In the genomic region with DNA sequence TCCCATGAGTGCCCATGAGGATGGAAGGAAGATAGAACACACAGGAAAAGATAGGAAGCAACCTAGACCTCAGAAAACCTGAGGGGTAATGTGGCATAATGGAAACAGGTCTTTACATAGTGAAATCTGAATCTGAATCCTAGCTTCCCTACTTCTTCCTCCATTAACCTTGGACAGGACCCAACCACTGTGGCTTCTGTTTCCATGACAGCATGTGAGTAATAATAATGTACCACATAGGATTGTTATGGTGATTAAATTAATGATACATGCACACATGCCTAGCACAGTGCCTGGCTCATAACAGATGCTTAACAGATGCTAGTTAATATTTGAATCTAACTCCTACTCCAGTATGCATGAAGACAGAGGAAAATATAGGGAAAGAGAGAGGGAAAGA, we compare ENCODE assay signal across 19 cellular contexts. TPM values are rescaled to one million over a fixed set of nuclear protein-coding genes. Genes with fewer than 3 reads are reported as not detected.
DNase-seq lines count a peak whose midpoint lies in the region; ATAC-seq, FAIRE-seq and TF ChIP-seq lines count a peak whose summit lies in the region.
"Had no signal": no experiment of that assay in that cellular context is flagged by ENCODE, and none has a peak within 500 bp of the region (broad histone marks: within the 10 kb centered on the region; RNA-seq: fewer than 3 reads in every experiment).

No MANE protein-coding gene starts in this region.

- CTCF ChIA-PET in CD8-positive, alpha-beta T cell (lab: Charles Lee) = interaction anchor here (0.6 to 3.4 kb wide), 3 partner anchors 11 to 1198 kb away, joined by 3 to 12 read pairs (median 4); partner anchors contain the start of gene TTC9
- CTCF ChIA-PET in activated CD4-positive, alpha-beta memory T cell treated with anti-CD3 and anti-CD28 coated beads for 36 hours (lab: Charles Lee) = interaction anchor here (1.7 kb wide), 1 partner anchor 10 kb away, joined by 9 read pairs; no protein-coding TSS in a partner anchor

- no peaks in the 10 kb centered on the region for H3K27me3 Mint-ChIP-seq in CD8-positive, alpha-beta T cell (ENCODE audit: low read depth)
- no peaks in the 10 kb centered on the region for H3K27me3 Mint-ChIP-seq in activated CD4-positive, alpha-beta memory T cell treated with anti-CD3 and anti-CD28 coated beads for 36 hours

- H3K27me3 ChIP-seq in CD8-positive, alpha-beta T cell (ENCODE audit: insufficient read depth, low read length) = no peaks in the 10 kb centered on the region
- H3K27me3 ChIP-seq in thyroid gland (no peaks in the 10 kb centered on the region), tibial nerve (peaks cover 0 to 9% of the 10 kb centered on the region in 2 donors)
- H3K27me3 ChIP-seq: adrenal gland, sigmoid colon, SJSA1, transverse colon had no signal

- peak overlapping the region; percentile 99 for H3K27ac Mint-ChIP-seq in CD8-positive, alpha-beta T cell
- peak overlapping the region; percentile 99 for H3K27ac Mint-ChIP-seq in activated CD4-positive, alpha-beta memory T cell treated with anti-CD3 and anti-CD28 coated beads for 36 hours

- TF ChIP-seq CTCF in CD8-positive, alpha-beta T cell (IDR thresholded peaks at IDR 0.05) = no peak
- TF ChIP-seq CTCF in fibroblast of mammary gland (conservative IDR thresholded peaks at IDR 0.05; ENCODE audit: control insufficient read depth, insufficient read depth, low read depth, low read length) (no peak), thyroid gland (IDR thresholded peaks at IDR 0.05) (no peak), tibial nerve (IDR thresholded peaks at IDR 0.05) (no peak)

- H3K4me1 ChIP-seq in CD8-positive, alpha-beta T cell (ENCODE audit: insufficient read depth, low read length) = peaks cover 82% of the 10 kb centered on the region
- H3K4me1 ChIP-seq in thyroid gland = peaks cover 0 to 13% of the 10 kb centered on the region in 2 donors
- H3K4me1 ChIP-seq in tibial nerve = peaks cover 0 to 4% (median 0%) of the 10 kb centered on the region in 4 donors
- H3K4me1 ChIP-seq: adrenal gland, HAP-1, sigmoid colon, SJSA1 had no signal

- H3K27ac ChIP-seq in CD8-positive, alpha-beta T cell (ENCODE audit: low read depth, low read length) = peak overlapping the region; percentile 4
- no peak overlapping the region for H3K27ac ChIP-seq in thyroid gland
- no peak overlapping the region for H3K27ac ChIP-seq in tibial nerve
- H3K27ac ChIP-seq: adrenal gland, sigmoid colon, SJSA1, transverse colon had no signal

- no peak overlapping the region for H3K4me3 Mint-ChIP-seq in CD8-positive, alpha-beta T cell
- no peak overlapping the region for H3K4me3 Mint-ChIP-seq in activated CD4-positive, alpha-beta memory T cell treated with anti-CD3 and anti-CD28 coated beads for 36 hours

- H3K36me3 ChIP-seq in CD8-positive, alpha-beta T cell (ENCODE audit: insufficient read depth, low read length) = peaks cover 5% of the 10 kb centered on the region
- no peaks in the 10 kb centered on the region for H3K36me3 ChIP-seq in thyroid gland
- no peaks in the 10 kb centered on the region for H3K36me3 ChIP-seq in tibial nerve
- H3K36me3 ChIP-seq: adrenal gland, HAP-1, sigmoid colon, SJSA1, transverse colon had no signal

- ATAC-seq in CD8-positive, alpha-beta T cell = no peak
- no peak for ATAC-seq in activated CD4-positive, CD25-positive, alpha-beta regulatory T cell treated with anti-CD3 and anti-CD28 coated beads, Interleukin-2, amount 50 U/mL, for 24 hours

- H3K9me3 Mint-ChIP-seq in CD8-positive, alpha-beta T cell = no peaks in the 10 kb centered on the region
- no peaks in the 10 kb centered on the region for H3K9me3 Mint-ChIP-seq in activated CD4-positive, alpha-beta memory T cell treated with anti-CD3 and anti-CD28 coated beads for 36 hours

- no peaks in the 10 kb centered on the region for H3K9me3 ChIP-seq in CD8-positive, alpha-beta T cell (ENCODE audit: low read length)
- H3K9me3 ChIP-seq in thyroid gland (no peaks in the 10 kb centered on the region), tibial nerve (no peaks in the 10 kb centered on the region)
- H3K9me3 ChIP-seq: adrenal gland, HAP-1, sigmoid colon, SJSA1, transverse colon had no signal

- TF ChIP-seq POLR2A in thyroid gland (IDR thresholded peaks at IDR 0.05) (no peak), tibial nerve (IDR thresholded peaks at IDR 0.05) (no peak)

- intact Hi-C loops in CD8-positive, alpha-beta T cell (cut with DNase I, micrococcal nuclease) = loop anchor here in 1 of 2 experiments (1.0 kb wide), 1 partner anchor 8 kb away; no protein-coding TSS in a partner anchor
- intact Hi-C loops in activated CD4-positive, alpha-beta memory T cell treated with anti-CD3 and anti-CD28 coated beads for 36 hours (cut with micrococcal nuclease) = loop anchor here (10.0 kb wide), 1 partner anchor 232 kb away; no protein-coding TSS in a partner anchor
- intact Hi-C loops in thyroid gland (cut with DNase I) = no loop called here

- peaks cover 39% of the 10 kb centered on the region for H3K36me3 Mint-ChIP-seq in CD8-positive, alpha-beta T cell
- peaks cover 1% of the 10 kb centered on the region for H3K36me3 Mint-ChIP-seq in activated CD4-positive, alpha-beta memory T cell treated with anti-CD3 and anti-CD28 coated beads for 36 hours

- no peak for DNase-seq in CD8-positive, alpha-beta T cell
- DNase-seq in GM18507 (ENCODE audit: extremely low spot score, insufficient read length, low read depth) = no peak
- DNase-seq in activated CD4-positive, alpha-beta memory T cell treated with anti-CD3 and anti-CD28 coated beads for 36 hours = no peak
- DNase-seq in fibroblast of mammary gland (ENCODE audit: low read depth) = peak; percentile 43
- DNase-seq in thyroid gland = no peak
- DNase-seq in tibial nerve (ENCODE audit: low spot score in 2 of 2) = no peak
- DNase-seq: adrenal gland; DMS79 treated with DMSO at 0.1 percent for 48 hours; erythroblast; islet precursor cell; mesendoderm; NCI-H2029; NCI-H510A treated with DMSO at 0.1 percent for 48 hours; sigmoid colon; stimulated activated CD4-positive, alpha-beta T cell treated with anti-CD3 and anti-CD28 coated beads, Interleukin-2, amount 100 ng/mL, for 48 hours; transverse colon had no signal

- POLR2A ChIA-PET in CD8-positive, alpha-beta T cell (lab: Charles Lee) = interaction anchor here (1.0 to 3.8 kb wide), 2 partner anchors 8 to 11 kb away, joined by 3 to 34 read pairs; partner anchors contain the start of gene TTC9
- POLR2A ChIA-PET in activated CD4-positive, alpha-beta memory T cell treated with anti-CD3 and anti-CD28 coated beads for 36 hours (lab: Charles Lee) = interaction anchor here (3.0 kb wide), 1 partner anchor 11 kb away, joined by 12 read pairs; the partner anchor contains the start of gene TTC9

- no peak overlapping the region for H3K4me3 ChIP-seq in CD8-positive, alpha-beta T cell (ENCODE audit: low read depth, low read length)
- H3K4me3 ChIP-seq in fibroblast of mammary gland (ENCODE audit: control insufficient read depth, low read depth, low read length) (no peak overlapping the region), thyroid gland (replicated peaks in 1 of 3) (no peak overlapping the region), tibial nerve (no peak overlapping the region)
- H3K4me3 ChIP-seq: adrenal gland, HAP-1, sigmoid colon, SJSA1, transverse colon had no signal

- peak; percentile 48 for FAIRE-seq in GM18507 (lab: Jason Lieb, UNC)

- H3K4me1 Mint-ChIP-seq in CD8-positive, alpha-beta T cell (ENCODE audit: low read depth) = peaks cover 90% of the 10 kb centered on the region
- H3K4me1 Mint-ChIP-seq in activated CD4-positive, alpha-beta memory T cell treated with anti-CD3 and anti-CD28 coated beads for 36 hours (ENCODE audit: low read depth) = peaks cover 83% of the 10 kb centered on the region

- TF ChIP-seq EP300 in tibial nerve (IDR thresholded peaks at IDR 0.05) = no peak

RNA-seq across cellular contexts. Expression of gene TTC9, which starts 11.2 kb away (rescaled TPM):
- 1 to 10 TPM; 5.4 TPM for total RNA-seq in CD8-positive, alpha-beta T cell
- total RNA-seq in activated CD4-positive, alpha-beta memory T cell treated with anti-CD3 and anti-CD28 coated beads for 36 hours = 1 to 10 TPM; 8.6 to 9.5 TPM
- 1 to 10 TPM; 5.7 to 9.4 (median 7.2) TPM for total RNA-seq in thyroid gland
- 1 to 10 TPM; 3.9 to 6.9 (median 5.4) TPM for total RNA-seq in tibial nerve

RNA-seq across cellular contexts. Expression of gene MED6, which starts 52.4 kb away (rescaled TPM):
- total RNA-seq in CD8-positive, alpha-beta T cell = 100 to 1,000 TPM; 116 to 119 TPM
- 10 to 100 TPM; 39.7 to 47.1 TPM for total RNA-seq in activated CD4-positive, alpha-beta memory T cell treated with anti-CD3 and anti-CD28 coated beads for 36 hours
- total RNA-seq in thyroid gland (10 to 100 TPM; 35.2 to 74.3 (median 51.0) TPM), tibial nerve (10 to 100 TPM; 23.4 to 47.2 (median 41.1) TPM)
